Comparison of ENCODE assay signal across 8 cellular contexts in genomic region chr6:24910331-24910849, GRCh38. TPM values are rescaled to one million over a fixed set of nuclear protein-coding genes. Genes with fewer than 3 reads are reported as not detected.
DNase-seq lines count a peak whose midpoint lies in the region; ATAC-seq, FAIRE-seq and TF ChIP-seq lines count a peak whose summit lies in the region.

No MANE protein-coding gene starts in this region.

- no peaks in the 10 kb centered on the region for H3F3A ChIP-seq in neural cell (ENCODE audit: insufficient read depth, low read length, poor library complexity, severe bottlenecking)

- H3K9me3 ChIP-seq in esophagus muscularis mucosa (no peaks in the 10 kb centered on the region), neural cell (ENCODE audit: low read length) (no peaks in the 10 kb centered on the region)

- TF ChIP-seq EP300 in esophagus muscularis mucosa (IDR thresholded peaks at IDR 0.05), result no peak
- TF ChIP-seq EP300 in neural cell (conservative IDR thresholded peaks at IDR 0.05; ENCODE audit: poor library complexity, severe bottlenecking), result no peak

- peak; percentile 19 for DNase-seq in GM12892 (ENCODE audit: insufficient read length)
- DNase-seq in activated CD4-positive, alpha-beta T cell treated with anti-CD3 and anti-CD28 coated beads, Interleukin-2, amount 10 ng/mL, durations not matched to agents 7 days and 5 days, result no peak
- peak; percentile 72 for DNase-seq in esophagus muscularis mucosa (ENCODE audit: extremely low spot score)
- no peak for DNase-seq in GM19238 (ENCODE audit: insufficient read length, low spot score)

- CTCF ChIA-PET in activated CD4-positive, alpha-beta T cell treated with anti-CD3 and anti-CD28 coated beads, Interleukin-2, amount 10 ng/mL, durations not matched to agents 7 days and 5 days (lab: Charles Lee), result interaction anchor here (0.8 to 4.7 kb wide), 17 partner anchors 8 to 270 kb away, joined by 3 to 35 read pairs (median 5); no protein-coding TSS in a partner anchor

- peak overlapping the region; percentile 99 for H3K9ac ChIP-seq in neural cell (ENCODE audit: low read length)

- 2% methylated on average over 22 of the region's 29 CpGs for WGBS in esophagus muscularis mucosa

- no peaks in the 10 kb centered on the region for H3K9me2 ChIP-seq in neural cell (ENCODE audit: insufficient read depth, low read length)

- TF ChIP-seq RAD21 in neural cell (conservative IDR thresholded peaks at IDR 0.05), result no peak

- intact Hi-C loops in esophagus muscularis mucosa (cut with DNase I), result no loop called here

- H3K4me3 Mint-ChIP-seq in activated CD4-positive, alpha-beta T cell treated with anti-CD3 and anti-CD28 coated beads, Interleukin-2, amount 10 ng/mL, durations not matched to agents 7 days and 5 days, result peak overlapping the region; percentile 85

- H3K36me3 ChIP-seq in esophagus muscularis mucosa (no peaks in the 10 kb centered on the region), neural cell (ENCODE audit: insufficient read depth, low read length) (no peaks in the 10 kb centered on the region)

- peak; percentile 56 for ATAC-seq in HG02884 (IDR thresholded peaks at IDR 0.05; ENCODE audit: unreplicated experiment)
- no peak for ATAC-seq in HG03045 (IDR thresholded peaks at IDR 0.05; ENCODE audit: unreplicated experiment)
- ATAC-seq in esophagus mucosa, result no peak

- H3K27ac Mint-ChIP-seq in activated CD4-positive, alpha-beta T cell treated with anti-CD3 and anti-CD28 coated beads, Interleukin-2, amount 10 ng/mL, durations not matched to agents 7 days and 5 days, result peak overlapping the region; percentile 88

- peaks cover 92% of the 10 kb centered on the region for H3K36me3 Mint-ChIP-seq in activated CD4-positive, alpha-beta T cell treated with anti-CD3 and anti-CD28 coated beads, Interleukin-2, amount 10 ng/mL, durations not matched to agents 7 days and 5 days (ENCODE audit: low read depth)

- H3K9me3 Mint-ChIP-seq in activated CD4-positive, alpha-beta T cell treated with anti-CD3 and anti-CD28 coated beads, Interleukin-2, amount 10 ng/mL, durations not matched to agents 7 days and 5 days, result peaks cover 2% of the 10 kb centered on the region

- H4K20me1 ChIP-seq in neural cell (ENCODE audit: insufficient read depth), result no peaks in the 10 kb centered on the region

- peak; percentile 85 for FAIRE-seq in GM12892 (lab: Jason Lieb, UNC)

- peak overlapping the region; percentile 25 to 68 (median 64) for H3K27ac ChIP-seq in esophagus muscularis mucosa (replicated peaks in 1 of 4)
- H3K27ac ChIP-seq in neural cell (ENCODE audit: low read length), result peak overlapping the region; percentile 98

- H3K4me1 ChIP-seq in esophagus muscularis mucosa, result peaks cover 10 to 44% (median 38%) of the 10 kb centered on the region in 4 donors

- H3K4me2 ChIP-seq in neural cell (ENCODE audit: low read length), result peak overlapping the region; percentile 97

- peak overlapping the region; percentile 60 to 69 (median 61) for H3K4me3 ChIP-seq in esophagus muscularis mucosa
- H3K4me3 ChIP-seq in neural cell (ENCODE audit: low read length), result peak overlapping the region; percentile 82

- POLR2A ChIA-PET in activated CD4-positive, alpha-beta T cell treated with anti-CD3 and anti-CD28 coated beads, Interleukin-2, amount 10 ng/mL, durations not matched to agents 7 days and 5 days (lab: Charles Lee), result interaction anchor here (1.1 kb wide), 2 partner anchors 10 to 43 kb away, joined by 3 read pairs; no protein-coding TSS in a partner anchor

- H3K4me1 Mint-ChIP-seq in activated CD4-positive, alpha-beta T cell treated with anti-CD3 and anti-CD28 coated beads, Interleukin-2, amount 10 ng/mL, durations not matched to agents 7 days and 5 days, result peaks cover 94% of the 10 kb centered on the region

- H3K27me3 Mint-ChIP-seq in activated CD4-positive, alpha-beta T cell treated with anti-CD3 and anti-CD28 coated beads, Interleukin-2, amount 10 ng/mL, durations not matched to agents 7 days and 5 days, result no peaks in the 10 kb centered on the region

- peaks cover 69% of the 10 kb centered on the region for H3K79me2 ChIP-seq in neural cell (replicated peaks; ENCODE audit: insufficient read depth, low read length)

- H2AFZ ChIP-seq in neural cell (ENCODE audit: low read depth, low read length), result peak overlapping the region; percentile 81

- TF ChIP-seq POLR2A in GM12892 (IDR thresholded peaks at IDR 0.05; ENCODE audit: low read depth, low read length) (no peak), esophagus muscularis mucosa (IDR thresholded peaks at IDR 0.05; ENCODE audit: low read depth) (no peak)

- TF ChIP-seq CTCF in esophagus muscularis mucosa (IDR thresholded peaks at IDR 0.05), result no peak
- peak; percentile 51 for TF ChIP-seq CTCF in neural cell (IDR thresholded peaks at IDR 0.05; ENCODE audit: poor library complexity, severe bottlenecking)

- H3K27me3 ChIP-seq in esophagus muscularis mucosa, result peaks cover 0 to 47% (median 3%) of the 10 kb centered on the region in 4 donors
- no peaks in the 10 kb centered on the region for H3K27me3 ChIP-seq in neural cell (ENCODE audit: insufficient read depth, low read depth, low read length)

TF ChIP-seq in neural cell, 6 proteins besides CTCF, POLR2A, EP300 and RAD21:
- no peak for TF ChIP-seq SMC3 (conservative IDR thresholded peaks at IDR 0.05; ENCODE audit: poor library complexity)
- peak; percentile 1 for TF ChIP-seq MXI1 (conservative IDR thresholded peaks at IDR 0.05; ENCODE audit: poor library complexity, severe bottlenecking)
- TF ChIP-seq EZH2 (IDR thresholded peaks at IDR 0.05; ENCODE audit: borderline replicate concordance, insufficient read depth, low read length, poor library complexity, severe bottlenecking), result no peak
- peak; percentile 10 for TF ChIP-seq TAF1 (IDR thresholded peaks at IDR 0.05; ENCODE audit: low read depth)
- TF ChIP-seq REST (IDR thresholded peaks at IDR 0.05; ENCODE audit: borderline replicate concordance), result peak; percentile 12

RNA-seq across cellular contexts. Expression of gene RIPOR2, which starts 25.4 kb away (rescaled TPM):
- 25.6 TPM for polyA plus RNA-seq in GM12892 (2012; ENCODE audit: missing spikeins)
- total RNA-seq in activated CD4-positive, alpha-beta T cell treated with anti-CD3 and anti-CD28 coated beads, Interleukin-2, amount 10 ng/mL, durations not matched to agents 7 days and 5 days, result 100 to 1,000 TPM; 287 to 303 TPM
- total RNA-seq in esophagus muscularis mucosa (10 to 100 TPM in 1 of 4 donors, 1 to 10 TPM in 3; 2.6 to 14.4 (median 5.1) TPM), esophagus mucosa (2.1 TPM)
- 77.6 and 83.8 TPM in 2 replicates for polyA plus RNA-seq in neural cell
- polyA minus RNA-seq in neural cell, result 141 and 142 TPM in 2 replicates

Comparison
In these comparisons a context has a peak if more than half of its experiments do, and no peak if none do; other contexts are left out.
1. DNase-seq: peak in GM12892 (single experiment) and esophagus muscularis mucosa (single experiment); none in activated CD4-positive, alpha-beta T cell treated with anti-CD3 and anti-CD28 coated beads, Interleukin-2, amount 10 ng/mL, durations not matched to agents 7 days and 5 days (single experiment) and GM19238 (single experiment).
2. RNA of gene RIPOR2, which starts 25.4 kb away (total RNA-seq): 287 to 303 TPM in activated CD4-positive, alpha-beta T cell treated with anti-CD3 and anti-CD28 coated beads, Interleukin-2, amount 10 ng/mL, durations not matched to agents 7 days and 5 days; 2.6 to 14.4 TPM in esophagus muscularis mucosa and 2.1 TPM in esophagus mucosa (single experiment); every median in the first group is over 10 times any median in the second.